Comparison of ENCODE assay signal across 1 cellular context in genomic region chr1:51567653-51568052, GRCh38.
TF ChIP-seq lines count a peak whose summit lies in the region.

No MANE protein-coding gene starts in this region.

TF ChIP-seq in SK-N-SH, 30 proteins besides CTCF, POLR2A, EP300 and RAD21 (continued from another document):
- TF ChIP-seq REST (IDR thresholded peaks at IDR 0.05; ENCODE audit: low read depth, low read length), result peak; percentile 68
- TF ChIP-seq POLR2AphosphoS5 (IDR thresholded peaks at IDR 0.05; ENCODE audit: low read depth, low read length), result peak; percentile 97
- no peak; the same call in 1 of the 2 replicates for TF ChIP-seq GABPA (IDR thresholded peaks at IDR 0.05; ENCODE audit: low read depth)
- TF ChIP-seq MAX (IDR thresholded peaks at IDR 0.05; ENCODE audit: low read depth), result peak; percentile 69; the same call in 1 of the 2 replicates
- TF ChIP-seq IRF3 (IDR thresholded peaks at IDR 0.05; ENCODE audit: low read depth, low read length), result no peak
- no peak for TF ChIP-seq GATA2 (CRISPR knock-in tag; IDR thresholded peaks at IDR 0.05)
- TF ChIP-seq EZH2phosphoT487 (IDR thresholded peaks at IDR 0.05; ENCODE audit: borderline replicate concordance, low read depth), result no peak
- TF ChIP-seq ZBTB33 (IDR thresholded peaks at IDR 0.05; ENCODE audit: borderline replicate concordance, low read depth), result peak; percentile 84; the same call in 1 of the 2 replicates
- no peak for TF ChIP-seq MXI1 (IDR thresholded peaks at IDR 0.05; ENCODE audit: low read depth, low read length)
- peak; percentile 93; the same call in 1 of the 2 replicates for TF ChIP-seq SIN3A (IDR thresholded peaks at IDR 0.05; ENCODE audit: borderline replicate concordance, low read depth, low read length)
- no peak for TF ChIP-seq NRF1 (IDR thresholded peaks at IDR 0.05; ENCODE audit: low read depth, low read length)
- TF ChIP-seq FOSL2 (IDR thresholded peaks at IDR 0.05; ENCODE audit: borderline replicate concordance, low read depth), result peak; percentile 81
- peak; percentile 96 for TF ChIP-seq TEAD4 (IDR thresholded peaks at IDR 0.05; ENCODE audit: borderline replicate concordance, insufficient read depth)
- TF ChIP-seq RXRA (IDR thresholded peaks at IDR 0.05; ENCODE audit: borderline replicate concordance, low read depth), result peak; percentile 95
- TF ChIP-seq NFIC (IDR thresholded peaks at IDR 0.05; ENCODE audit: borderline replicate concordance), result peak; percentile 100
- peak; percentile 22; the same call in 1 of the 2 replicates for TF ChIP-seq RCOR1 (IDR thresholded peaks at IDR 0.05; ENCODE audit: low read length)
- no peak; the same call in 1 of the 2 replicates for TF ChIP-seq ELF1 (IDR thresholded peaks at IDR 0.05)
- TF ChIP-seq YY1 (IDR thresholded peaks at IDR 0.05; ENCODE audit: low read depth), result no peak; the same call in 1 of the 2 replicates
- TF ChIP-seq TCF12 (IDR thresholded peaks at IDR 0.05), result peak; percentile 100
- TF ChIP-seq TAF1 (IDR thresholded peaks at IDR 0.05; ENCODE audit: borderline replicate concordance, low read depth, low read length), result peak; percentile 54; the same call in 1 of the 2 replicates
- TF ChIP-seq FOXM1 (IDR thresholded peaks at IDR 0.05; ENCODE audit: low read depth), result peak; percentile 90; the same call in 1 of the 2 replicates
- peak; percentile 80 for TF ChIP-seq MEF2A (IDR thresholded peaks at IDR 0.05; ENCODE audit: borderline replicate concordance, low read depth)
- no peak for TF ChIP-seq USF2 (IDR thresholded peaks at IDR 0.05; ENCODE audit: borderline replicate concordance, low read depth, low read length)
- TF ChIP-seq FOXJ3 (CRISPR knock-in tag; IDR thresholded peaks at IDR 0.05), result no peak
- TF ChIP-seq SMC3 (IDR thresholded peaks at IDR 0.05; ENCODE audit: low read depth, low read length), result no peak
- no peak for TF ChIP-seq CHD2 (IDR thresholded peaks at IDR 0.05; ENCODE audit: low read length, partially characterized antibody)
